Comparison of ENCODE assay signal across 17 cellular contexts in the genomic region with DNA sequence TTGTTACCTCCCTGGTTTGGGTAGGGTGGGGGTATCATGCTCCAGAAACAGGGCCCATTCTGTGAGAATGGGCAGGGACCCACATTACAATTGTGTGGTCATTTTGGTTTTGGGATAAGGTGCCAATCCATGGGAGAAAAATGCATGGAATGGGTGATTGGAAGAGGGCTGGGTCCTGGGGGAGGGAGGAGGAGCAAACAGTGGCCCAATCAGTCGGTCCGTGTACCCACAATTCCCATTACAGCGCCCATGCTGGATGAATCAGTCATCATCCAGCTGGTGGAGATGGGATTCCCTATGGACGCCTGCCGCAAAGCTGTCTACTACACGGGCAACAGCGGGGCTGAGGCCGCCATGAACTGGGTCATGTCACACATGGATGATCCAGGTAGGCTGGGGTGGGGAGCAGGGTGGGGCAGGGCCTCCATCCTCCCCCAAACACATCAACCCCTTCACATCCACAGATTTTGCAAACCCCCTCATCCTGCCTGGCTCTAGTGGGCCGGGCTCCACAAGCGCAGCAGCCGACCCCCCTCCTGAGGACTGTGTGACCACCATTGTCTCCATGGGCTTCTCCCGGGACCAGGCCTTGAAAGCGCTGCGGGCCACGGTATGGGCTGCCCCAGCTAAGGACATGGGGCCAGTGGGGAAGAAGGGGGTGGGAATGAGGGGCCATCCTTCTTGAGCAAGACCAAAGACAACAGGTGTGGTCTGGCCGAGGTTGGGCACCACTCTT.
"Had no signal": no experiment of that assay in that cellular context is flagged by ENCODE, and none has a peak within 500 bp of the region (broad histone marks: within the 10 kb centered on the region; RNA-seq: fewer than 3 reads in every experiment).

No MANE protein-coding gene starts in this region.

- H3K27ac Mint-ChIP-seq: activated naive CD4-positive, alpha-beta T cell treated with anti-CD3 and anti-CD28 coated beads for 36 hours; activated naive CD8-positive, alpha-beta T cell treated with anti-CD3 and anti-CD28 coated beads, Interleukin-2, amount 50 U/mL, for 24 hours; T-helper 1 cell treated with Interleukin-12 subunit alpha and Interleukin-12 subunit beta and Interleukin-4 antibody, amounts not matched to agents 30 μg/mL and 1 μg/mL, for 36 hours had no signal

- ATAC-seq: activated CD4-positive, CD25-positive, alpha-beta regulatory T cell treated with anti-CD3 and anti-CD28 coated beads, Interleukin-2, amount 50 U/mL, for 24 hours; activated naive CD8-positive, alpha-beta T cell treated with anti-CD3 and anti-CD28 coated beads, Interleukin-2, amount 50 U/mL, for 24 hours; gastroesophageal sphincter; heart right ventricle; left lung; stimulated activated naive CD8-positive, alpha-beta T cell treated with anti-CD3 and anti-CD28 coated beads, Interleukin-15, Interleukin-2, amounts not matched to agents 100 U/mL and 50 U/mL, for 24 hours had no signal

- H3K4me3 ChIP-seq: gastroesophageal sphincter, heart right ventricle, left lung, right atrium auricular region, transverse colon had no signal

- H3K9me3 Mint-ChIP-seq: activated naive CD4-positive, alpha-beta T cell treated with anti-CD3 and anti-CD28 coated beads for 36 hours; activated naive CD8-positive, alpha-beta T cell treated with anti-CD3 and anti-CD28 coated beads, Interleukin-2, amount 50 U/mL, for 24 hours; naive B cell; T-helper 1 cell treated with Interleukin-12 subunit alpha and Interleukin-12 subunit beta and Interleukin-4 antibody, amounts not matched to agents 30 μg/mL and 1 μg/mL, for 36 hours had no signal

- H3K27ac ChIP-seq: gastroesophageal sphincter, heart right ventricle, left lung, neutrophil, right atrium auricular region, transverse colon had no signal

- H3K27me3 Mint-ChIP-seq: naive B cell had no signal

- H3K9me3 ChIP-seq: gastroesophageal sphincter, heart right ventricle, left lung, neutrophil, right atrium auricular region, transverse colon had no signal

- H3K4me3 Mint-ChIP-seq: activated naive CD4-positive, alpha-beta T cell treated with anti-CD3 and anti-CD28 coated beads for 36 hours; activated naive CD8-positive, alpha-beta T cell treated with anti-CD3 and anti-CD28 coated beads, Interleukin-2, amount 50 U/mL, for 24 hours; T-helper 1 cell treated with Interleukin-12 subunit alpha and Interleukin-12 subunit beta and Interleukin-4 antibody, amounts not matched to agents 30 μg/mL and 1 μg/mL, for 36 hours had no signal

- H3K27me3 ChIP-seq: gastroesophageal sphincter, heart right ventricle, left lung, neutrophil, right atrium auricular region, transverse colon had no signal

- DNase-seq: activated CD4-positive, alpha-beta T cell treated with anti-CD3 and anti-CD28 coated beads, Interleukin-2, amount 50 U/mL, for 1 hour; activated CD8-positive, alpha-beta memory T cell treated with anti-CD3 and anti-CD28 coated beads for 24 hours; activated naive CD4-positive, alpha-beta T cell treated with anti-CD3 and anti-CD28 coated beads for 36 hours; activated naive CD8-positive, alpha-beta T cell treated with anti-CD3 and anti-CD28 coated beads, Interleukin-2, amount 50 U/mL, for 24 hours; aorta; heart right ventricle; left lung; mammary epithelial cell; naive B cell; small intestine; stimulated activated naive CD8-positive, alpha-beta T cell treated with anti-CD3 and anti-CD28 coated beads, Interleukin-15, Interleukin-2, amounts not matched to agents 100 U/mL and 50 U/mL, for 24 hours; transverse colon had no signal
